ENCODE assay signal across 9 cellular contexts in genomic region chr5:154829589-154830218, GRCh38. TPM values are rescaled to one million over a fixed set of nuclear protein-coding genes. Genes with fewer than 3 reads are reported as not detected.
A peak's percentile ranks its signal among the peaks of the same experiment; 100 is the strongest.
DNase-seq lines count a peak whose midpoint lies in the region; ATAC-seq and TF ChIP-seq lines count a peak whose summit lies in the region.
"Had no signal": no experiment of that assay in that cellular context is flagged by ENCODE, and none has a peak within 500 bp of the region (broad histone marks: within the 10 kb centered on the region; RNA-seq: fewer than 3 reads in every experiment).

No MANE protein-coding gene starts in this region.

- TF ChIP-seq CTCF in LNCaP clone FGC (IDR thresholded peaks at IDR 0.05; ENCODE audit: control insufficient read depth, extremely low read depth, insufficient read depth) (no peak), epithelial cell of esophagus (IDR thresholded peaks at IDR 0.05; ENCODE audit: insufficient read depth, low read depth, low read length, missing control alignments) (no peak)

- POLR2A ChIA-PET in activated CD4-positive, alpha-beta T cell treated with anti-CD3 and anti-CD28 coated beads for 36 hours (lab: Charles Lee) = interaction anchor here (0.6 to 2.0 kb wide), 3 partner anchors 27 to 71 kb away, joined by 3 to 7 read pairs (median 5); partner anchors contain the start of gene CNOT8

- CTCF ChIA-PET in activated CD4-positive, alpha-beta T cell treated with anti-CD3 and anti-CD28 coated beads for 36 hours (lab: Charles Lee) = interaction anchor here (0.5 to 1.5 kb wide), 3 partner anchors 16 to 179 kb away, joined by 3 to 5 read pairs (median 3); no protein-coding TSS in a partner anchor

- no peaks in the 10 kb centered on the region for H3K9me3 Mint-ChIP-seq in activated CD4-positive, alpha-beta T cell treated with anti-CD3 and anti-CD28 coated beads for 36 hours (ENCODE audit: low read depth)

- H3K4me1 Mint-ChIP-seq in activated CD4-positive, alpha-beta T cell treated with anti-CD3 and anti-CD28 coated beads for 36 hours = peaks cover 39% of the 10 kb centered on the region

- peak overlapping the region; percentile 75 for H3K27ac Mint-ChIP-seq in activated CD4-positive, alpha-beta T cell treated with anti-CD3 and anti-CD28 coated beads for 36 hours

- H3K36me3 Mint-ChIP-seq in activated CD4-positive, alpha-beta T cell treated with anti-CD3 and anti-CD28 coated beads for 36 hours (ENCODE audit: low read depth) = peaks cover 32% of the 10 kb centered on the region

- no peak overlapping the region for H3K4me3 Mint-ChIP-seq in activated CD4-positive, alpha-beta T cell treated with anti-CD3 and anti-CD28 coated beads for 36 hours

- intact Hi-C loops in activated CD4-positive, alpha-beta T cell treated with anti-CD3 and anti-CD28 coated beads for 36 hours (cut with DNase I, micrococcal nuclease) = loop anchor here (1.0 to 2.0 kb wide), 2 partner anchors 29 to 75 kb away; partner anchors contain the start of genes CNOT8 (in 2 of the 2) and LARP1 (in 1 of the 2)

- ATAC-seq in activated CD4-positive, alpha-beta T cell treated with anti-CD3 and anti-CD28 coated beads for 36 hours = peak; percentile 91
- no peak for ATAC-seq in GM18868 (IDR thresholded peaks at IDR 0.05; ENCODE audit: unreplicated experiment)

- H3K4me3 ChIP-seq in LNCaP clone FGC (ENCODE audit: low read depth, low read length) (no peak overlapping the region), epithelial cell of esophagus (ENCODE audit: low read length) (no peak overlapping the region)
- H3K4me3 ChIP-seq: psoas muscle, testis had no signal

- DNase-seq in LNCaP clone FGC (ENCODE audit: low read depth) = peak; percentile 52
- peak; percentile 59 for DNase-seq in activated CD4-positive, alpha-beta T cell treated with anti-CD3 and anti-CD28 coated beads for 36 hours
- peak; percentile 97 for DNase-seq in epithelial cell of esophagus (ENCODE audit: low read depth)
- peak; percentile 15 for DNase-seq in stimulated activated CD4-positive, alpha-beta T cell treated with anti-CD3 and anti-CD28 coated beads, Interleukin-4, amount 100 ng/mL, for 24 hours
- DNase-seq in NCI-H446 treated with DMSO at 0.1 percent for 48 hours (lab: John Stamatoyannopoulos, UW) = no peak
- DNase-seq in dermis blood vessel endothelial cell = no peak
- DNase-seq: psoas muscle, testis had no signal

- H3K27me3 Mint-ChIP-seq in activated CD4-positive, alpha-beta T cell treated with anti-CD3 and anti-CD28 coated beads for 36 hours = no peaks in the 10 kb centered on the region

RNA-seq across cellular contexts. Expression of gene FAXDC2, which starts 20.7 kb away (rescaled TPM):
- under 1 TPM in 1 of 2 experiments, not detected in 1; 0.14 TPM for total RNA-seq in activated CD4-positive, alpha-beta T cell treated with anti-CD3 and anti-CD28 coated beads for 36 hours
- total RNA-seq in dermis blood vessel endothelial cell = 11.4 and 11.9 TPM in 2 replicates

RNA-seq across cellular contexts. Expression of gene CNOT8, which starts 28.7 kb away (rescaled TPM):
- 10 to 100 TPM; 61.8 to 78.1 TPM for total RNA-seq in activated CD4-positive, alpha-beta T cell treated with anti-CD3 and anti-CD28 coated beads for 36 hours
- 106 and 114 TPM in 2 replicates for total RNA-seq in dermis blood vessel endothelial cell

Comparison
In these comparisons a context has a peak if more than half of its experiments do, and no peak if none do; other contexts are left out.
1. DNase-seq: peak in LNCaP clone FGC (single experiment), activated CD4-positive, alpha-beta T cell treated with anti-CD3 and anti-CD28 coated beads for 36 hours (single experiment), epithelial cell of esophagus (single experiment) and stimulated activated CD4-positive, alpha-beta T cell treated with anti-CD3 and anti-CD28 coated beads, Interleukin-4, amount 100 ng/mL, for 24 hours (single experiment); none in NCI-H446 treated with DMSO at 0.1 percent for 48 hours (single experiment) and dermis blood vessel endothelial cell (single experiment).
2. RNA of gene FAXDC2, which starts 20.7 kb away (total RNA-seq): 11.4 to 11.9 TPM in dermis blood vessel endothelial cell; 0.14 TPM in activated CD4-positive, alpha-beta T cell treated with anti-CD3 and anti-CD28 coated beads for 36 hours; every median in the first group is over 10 times any median in the second.